Comparison of ENCODE assay signal across 2 cellular contexts in genomic region chr19:36198116-36198515, GRCh38.
TF ChIP-seq lines count a peak whose summit lies in the region.

No MANE protein-coding gene starts in this region.

TF ChIP-seq in GM23338, 12 proteins besides CTCF, POLR2A, EP300 and RAD21:
- TF ChIP-seq ZNF331 (CRISPR knock-in tag; IDR thresholded peaks at IDR 0.05; ENCODE audit: low read depth) (no peak), ZNF114 (CRISPR knock-in tag; IDR thresholded peaks at IDR 0.05) (no peak), EZH2 (IDR thresholded peaks at IDR 0.05; ENCODE audit: low read depth, unreplicated experiment) (no peak), REST (IDR thresholded peaks at IDR 0.05; ENCODE audit: unreplicated experiment) (no peak)
TF ChIP-seq in GM23338: peak in this region for 0.

TF ChIP-seq in HepG2, 621 proteins besides CTCF, POLR2A, EP300 and RAD21:
- TF ChIP-seq FOXJ3 (CRISPR knock-in tag; IDR thresholded peaks at IDR 0.05; ENCODE audit: borderline replicate concordance), result no peak
- no peak for TF ChIP-seq NONO (IDR thresholded peaks at IDR 0.05)
- TF ChIP-seq NONO (CRISPR knock-in tag; conservative IDR thresholded peaks at IDR 0.05), result no peak
- no peak for TF ChIP-seq SP1 (IDR thresholded peaks at IDR 0.05)
- no peak for TF ChIP-seq SP1 (CRISPR knock-in tag; IDR thresholded peaks at IDR 0.05)
- no peak for TF ChIP-seq ZNF557 (CRISPR knock-in tag; IDR thresholded peaks at IDR 0.05)
- no peak for TF ChIP-seq ZNF574 (CRISPR knock-in tag; IDR thresholded peaks at IDR 0.05)
- TF ChIP-seq ZNF33A (CRISPR knock-in tag; IDR thresholded peaks at IDR 0.05; ENCODE audit: borderline replicate concordance), result no peak
- no peak for TF ChIP-seq ZNF576 (CRISPR knock-in tag; IDR thresholded peaks at IDR 0.05)
- TF ChIP-seq MXD4 (CRISPR knock-in tag; IDR thresholded peaks at IDR 0.05), result no peak
- no peak for TF ChIP-seq THAP7 (CRISPR knock-in tag; IDR thresholded peaks at IDR 0.05)
- TF ChIP-seq MAF1 (CRISPR knock-in tag; IDR thresholded peaks at IDR 0.05; ENCODE audit: borderline replicate concordance), result no peak
- no peak for TF ChIP-seq CEBPB (IDR thresholded peaks at IDR 0.05; ENCODE audit: borderline replicate concordance, low read depth, low read length)
- TF ChIP-seq ZBTB49 (CRISPR knock-in tag; IDR thresholded peaks at IDR 0.05; ENCODE audit: borderline replicate concordance), result no peak
- no peak for TF ChIP-seq HMGXB4 (CRISPR knock-in tag; IDR thresholded peaks at IDR 0.05; ENCODE audit: borderline replicate concordance in 1 of 2, low read depth in 1 of 2)
